Comparison of ENCODE assay signal across 33 cellular contexts in the genomic region with DNA sequence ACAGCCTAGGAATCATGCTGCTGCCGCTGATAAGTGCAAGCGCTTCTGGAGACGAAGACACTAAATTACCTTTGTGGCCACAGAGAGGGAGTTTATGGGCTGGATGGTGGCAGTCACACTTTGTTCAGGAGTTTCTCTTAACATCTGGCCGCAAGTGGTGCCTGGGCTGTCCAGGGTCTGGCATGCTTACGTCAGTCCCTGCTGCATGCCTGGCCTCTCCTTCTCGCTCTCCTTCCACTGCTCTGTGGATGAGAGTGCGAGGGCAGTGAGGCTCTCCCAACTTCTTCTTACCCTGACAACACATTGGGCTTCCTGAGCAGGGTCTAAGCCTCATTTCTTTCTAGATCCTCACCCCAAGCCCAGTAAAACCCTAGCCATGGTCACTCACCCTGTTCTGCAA.
"Had no signal": no experiment of that assay in that cellular context is flagged by ENCODE, and none has a peak within 500 bp of the region (broad histone marks: within the 10 kb centered on the region; RNA-seq: fewer than 3 reads in every experiment).

No MANE protein-coding gene starts in this region.

- DNase-seq: activated B cell treated with CpG ODN at 0.5 μM for 24 hours; activated CD4-positive, alpha-beta memory T cell treated with anti-CD3 and anti-CD28 coated beads for 36 hours; activated CD4-positive, alpha-beta T cell treated with anti-CD3 and anti-CD28 coated beads for 4 hours; activated CD4-positive, alpha-beta T cell treated with anti-CD3 and anti-CD28 coated beads, Interleukin-2, amount 50 U/mL, for 1 hour; activated CD4-positive, CD25-positive, alpha-beta regulatory T cell treated with anti-CD3 and anti-CD28 coated beads, Interleukin-2, amount 50 U/mL, for 72 hours; activated CD8-positive, alpha-beta memory T cell treated with anti-CD3 and anti-CD28 coated beads, Interleukin-2, amount 50 U/mL, for 4 hours; activated naive CD4-positive, alpha-beta T cell treated with anti-CD3 and anti-CD28 coated beads, Interleukin-2, amount 10 ng/mL, durations not matched to agents 7 days and 5 days; activated naive CD8-positive, alpha-beta T cell treated with anti-CD3 and anti-CD28 coated beads, Interleukin-2, amount 50 U/mL, for 24 hours; activated T-cell treated with anti-CD3 and anti-CD28 coated beads for 4 hours; activated T-cell treated with anti-CD3 and anti-CD28 coated beads, Interleukin-2, amount 50 U/mL, for 4 hours; anterior cingulate cortex; brain microvascular endothelial cell; Kasumi-1; KG1; MG63; NCI-H1048; NCI-H1105 treated with DMSO at 0.1 percent for 48 hours; NCI-H146; NCI-H2029 treated with DMSO at 0.1 percent for 48 hours; NCI-H2107; NCI-H2171; NCI-H510A; NCI-H526; NCI-H748 treated with DMSO at 0.1 percent for 48 hours; NK-92 treated with Interleukin-12 subunit alpha and Interleukin-12 subunit beta, amount 100 ng/mL, for 24 hours; PC-3; Peyer's patch; RPMI8226; SW 1271; T-helper 1 cell; T-helper 2 cell; T-helper 9 cell had no signal

- ATAC-seq: activated naive CD8-positive, alpha-beta T cell treated with anti-CD3 and anti-CD28 coated beads, Interleukin-2, amount 50 U/mL, for 24 hours; activated T-cell treated with anti-CD3 and anti-CD28 coated beads, Interleukin-2, amount 50 U/mL, for 4 hours; PC-3 had no signal

- H3K36me3 ChIP-seq: brain microvascular endothelial cell, MG63, Peyer's patch had no signal

- H3K27ac ChIP-seq: brain microvascular endothelial cell, Peyer's patch, VCaP had no signal

- H3K9me3 ChIP-seq: MG63, Peyer's patch had no signal

- H3K27me3 ChIP-seq: brain microvascular endothelial cell, Peyer's patch had no signal

- H3K4me3 ChIP-seq: MG63, Peyer's patch had no signal

- H3K4me1 ChIP-seq: Peyer's patch had no signal
